Comparison of ENCODE assay signal across 1 cellular context in genomic region chr14:105173145-105173544, GRCh38.
TF ChIP-seq lines count a peak whose summit lies in the region.

No MANE protein-coding gene starts in this region.

TF ChIP-seq in GM23338, 12 proteins besides CTCF, POLR2A, EP300 and RAD21:
- TF ChIP-seq ZNF114 (CRISPR knock-in tag; IDR thresholded peaks at IDR 0.05), result no peak
- TF ChIP-seq REST (IDR thresholded peaks at IDR 0.05; ENCODE audit: unreplicated experiment), result no peak
- no peak for TF ChIP-seq EZH2 (IDR thresholded peaks at IDR 0.05; ENCODE audit: low read depth, unreplicated experiment)
- TF ChIP-seq STAT1 (IDR thresholded peaks at IDR 0.05; ENCODE audit: unreplicated experiment), result no peak
- no peak for TF ChIP-seq ETS1 (IDR thresholded peaks at IDR 0.05)
- no peak for TF ChIP-seq POLR2AphosphoS5 (IDR thresholded peaks at IDR 0.05; ENCODE audit: low read depth)
